ENCODE assay signal across 29 cellular contexts in genomic region chr6:163243691-163244505, GRCh38.
A peak's percentile ranks its signal among the peaks of the same experiment; 100 is the strongest.
DNase-seq lines count a peak whose midpoint lies in the region; ATAC-seq and TF ChIP-seq lines count a peak whose summit lies in the region.
"Had no signal": no experiment of that assay in that cellular context is flagged by ENCODE, and none has a peak within 500 bp of the region (broad histone marks: within the 10 kb centered on the region; RNA-seq: fewer than 3 reads in every experiment).

No MANE protein-coding gene starts in this region.

- no peak overlapping the region for H3K23ac ChIP-seq in mesenchymal stem cell (ENCODE audit: low read length in 2 of 2)

- no peaks in the 10 kb centered on the region for H3K79me1 ChIP-seq in mesenchymal stem cell (replicated peaks; ENCODE audit: low read length, poor library complexity, severe bottlenecking)

- H3K36me3 ChIP-seq in Panc1 (ENCODE audit: control insufficient read depth, insufficient read depth, low read length) (no peaks in the 10 kb centered on the region), mesenchymal stem cell (ENCODE audit: control insufficient read depth in 1 of 2, insufficient read depth in 2 of 2, low read depth in 1 of 2, low read length in 2 of 2) (no peaks in the 10 kb centered on the region)
- H3K36me3 ChIP-seq: BLaER1 treated with 17β-estradiol and CSF1 and Interleukin-3, amounts not matched to agents 10 nM and 100 nM; esophagus squamous epithelium; gastrocnemius medialis; neutrophil; prostate gland; sigmoid colon; upper lobe of right lung had no signal

- POLR2A ChIA-PET in Panc1 (lab: Charles Lee), result no interaction called here

- ATAC-seq in Panc1 (no peak), HG02798 (IDR thresholded peaks at IDR 0.05; ENCODE audit: poor library complexity, unreplicated experiment) (no peak), GM19324 (IDR thresholded peaks at IDR 0.05; ENCODE audit: low FRiP score, unreplicated experiment) (no peak)
- ATAC-seq: activated naive CD4-positive, alpha-beta T cell treated with anti-CD3 and anti-CD28 coated beads, Interleukin-2, amount 50 U/mL, for 72 hours; gastrocnemius medialis; K562; left colon had no signal

- no peaks in the 10 kb centered on the region for H3K27me3 ChIP-seq in Panc1 (ENCODE audit: control insufficient read depth, insufficient read depth, low read length)
- no peaks in the 10 kb centered on the region for H3K27me3 ChIP-seq in dorsolateral prefrontal cortex
- H3K27me3 ChIP-seq in mesenchymal stem cell (ENCODE audit: control insufficient read depth in 1 of 2, insufficient read depth in 1 of 2, low read length in 2 of 2), result no peaks in the 10 kb centered on the region
- H3K27me3 ChIP-seq: BLaER1 treated with 17β-estradiol and CSF1 and Interleukin-3, amounts not matched to agents 10 nM and 100 nM; esophagus squamous epithelium; gastrocnemius medialis; neutrophil; sigmoid colon; upper lobe of right lung had no signal

- H2AFZ ChIP-seq in mesenchymal stem cell (ENCODE audit: low read depth, low read length), result no peak overlapping the region

- no peak overlapping the region for H3K18ac ChIP-seq in mesenchymal stem cell (ENCODE audit: low read depth in 1 of 2, low read length in 2 of 2)

- TF ChIP-seq CTCF in Panc1 (IDR thresholded peaks at IDR 0.05), result no peak
- no peak for TF ChIP-seq CTCF in dorsolateral prefrontal cortex (IDR thresholded peaks at IDR 0.05 in 54 of 56, conservative IDR thresholded peaks at IDR 0.05 in 2 of 56; ENCODE audit: low read depth in 1 of 56, partially characterized antibody in 56 of 56)

- intact Hi-C loops in Panc1 (cut with micrococcal nuclease; ENCODE audit: unreplicated experiment) (no loop called here), dorsolateral prefrontal cortex (cut with DNase I) (loop anchor here (1.0 to 5.0 kb wide), 2 partner anchors 52 to 387 kb away; no protein-coding TSS in a partner anchor)

- H3K4me3 ChIP-seq in Panc1 (ENCODE audit: low read depth in 2 of 2, low read length in 2 of 2), result no peak overlapping the region
- no peak overlapping the region for H3K4me3 ChIP-seq in dorsolateral prefrontal cortex
- H3K4me3 ChIP-seq in mesenchymal stem cell (ENCODE audit: insufficient read depth in 1 of 2, low read depth in 1 of 2, low read length in 2 of 2), result no peak overlapping the region
- H3K4me3 ChIP-seq: BLaER1 treated with 17β-estradiol and CSF1 and Interleukin-3, amounts not matched to agents 10 nM and 100 nM; esophagus squamous epithelium; gastrocnemius medialis; K562; prostate gland; sigmoid colon; upper lobe of right lung had no signal

- peak overlapping the region; percentile 29 for H3K9ac ChIP-seq in mesenchymal stem cell (ENCODE audit: low read length)
- H3K9ac ChIP-seq: BLaER1 treated with 17β-estradiol and CSF1 and Interleukin-3, amounts not matched to agents 10 nM and 100 nM had no signal

- H2BK12ac ChIP-seq in mesenchymal stem cell (ENCODE audit: low read length in 2 of 2), result no peak overlapping the region

- H3K4ac ChIP-seq in mesenchymal stem cell (ENCODE audit: low read depth in 1 of 2, low read length in 2 of 2), result no peak overlapping the region

- H3K4me2 ChIP-seq in mesenchymal stem cell (ENCODE audit: low read length, poor library complexity, severe bottlenecking), result no peak overlapping the region
- H3K4me2 ChIP-seq: BLaER1 treated with 17β-estradiol and CSF1 and Interleukin-3, amounts not matched to agents 10 nM and 100 nM had no signal

- no peak overlapping the region for H2AK5ac ChIP-seq in mesenchymal stem cell (ENCODE audit: low read length, severe bottlenecking)

- H3K4me1 ChIP-seq in Panc1 (ENCODE audit: control insufficient read depth, insufficient read depth, low read length), result no peaks in the 10 kb centered on the region
- no peaks in the 10 kb centered on the region for H3K4me1 ChIP-seq in mesenchymal stem cell (ENCODE audit: control insufficient read depth, insufficient read depth, low read depth, low read length)
- H3K4me1 ChIP-seq: BLaER1 treated with 17β-estradiol and CSF1 and Interleukin-3, amounts not matched to agents 10 nM and 100 nM; esophagus squamous epithelium; gastrocnemius medialis; prostate gland; sigmoid colon; upper lobe of right lung had no signal

- no peak overlapping the region for H2BK5ac ChIP-seq in mesenchymal stem cell (ENCODE audit: low read depth, low read length, poor library complexity, severe bottlenecking)

- no peak for DNase-seq in Panc1 (ENCODE audit: low read depth, low spot score)
- no peak for DNase-seq in dorsolateral prefrontal cortex
- DNase-seq in mesenchymal stem cell, result no peak
- DNase-seq in superior temporal gyrus (ENCODE audit: extremely low spot score), result peak; percentile 73
- no peak for DNase-seq in T-helper 2 cell
- DNase-seq in DMS79 (lab: John Stamatoyannopoulos, UW), result no peak
- DNase-seq: activated CD4-positive, alpha-beta T cell treated with anti-CD3 and anti-CD28 coated beads for 4 hours; dermis blood vessel endothelial cell; esophagus squamous epithelium; gastrocnemius medialis; GDM1; GOT3; HFFc6; left colon; NCI-H1092; NCI-H1694 treated with DMSO at 0.1 percent for 48 hours; NCI-H446; NCI-H774; sigmoid colon; stimulated activated CD4-positive, alpha-beta T cell treated with anti-CD3 and anti-CD28 coated beads, Interleukin-4, amount 100 ng/mL, for 1 hour; T-helper 9 cell; upper lobe of right lung had no signal

- H3K27ac ChIP-seq in Panc1 (ENCODE audit: low read length) (0 out of 2 replicates have a peak overlapping the region, but pooled peaks have one; percentile 19), dorsolateral prefrontal cortex (peak overlapping the region; percentile 60 to 100 (median 98)), mesenchymal stem cell (ENCODE audit: low read length, poor library complexity, severe bottlenecking) (no peak overlapping the region)
- H3K27ac ChIP-seq: BLaER1 treated with 17β-estradiol and CSF1 and Interleukin-3, amounts not matched to agents 10 nM and 100 nM; esophagus squamous epithelium; gastrocnemius medialis; neutrophil; prostate gland; sigmoid colon; upper lobe of right lung had no signal

- no peak overlapping the region for H4K91ac ChIP-seq in mesenchymal stem cell (ENCODE audit: low read length)

- no peak overlapping the region for H2BK120ac ChIP-seq in mesenchymal stem cell (ENCODE audit: low read depth, low read length)

- CTCF ChIA-PET in Panc1 (lab: Charles Lee), result no interaction called here

- in situ Hi-C loops in Panc1 (cut with HindIII; ENCODE audit: low pct_unique_long_range_greater_than_20kb, low sequenced_read_pairs), result no loop called here

- H3K14ac ChIP-seq in mesenchymal stem cell (ENCODE audit: low read length in 2 of 2), result no peak overlapping the region

- no TSS peak for BruUV-seq in Panc1 (replicated peaks; lab: Mats Ljungman, UMichigan)

- no peak overlapping the region for H2BK15ac ChIP-seq in mesenchymal stem cell (ENCODE audit: low read depth, poor library complexity, severe bottlenecking)

- WGBS in mesenchymal stem cell, result 77% methylated on average over 9 of the region's 9 CpGs

- H3K9me3 ChIP-seq in Panc1 (ENCODE audit: control insufficient read depth, insufficient read depth, low read depth, low read length) (no peaks in the 10 kb centered on the region), mesenchymal stem cell (ENCODE audit: control insufficient read depth, low read length) (no peaks in the 10 kb centered on the region)
- H3K9me3 ChIP-seq: BLaER1 treated with 17β-estradiol and CSF1 and Interleukin-3, amounts not matched to agents 10 nM and 100 nM; esophagus squamous epithelium; gastrocnemius medialis; neutrophil; prostate gland; sigmoid colon; upper lobe of right lung had no signal

- no peak overlapping the region for H4K8ac ChIP-seq in mesenchymal stem cell (ENCODE audit: low read length)
